8 cellular contexts compared by ENCODE assay signal in the genomic region with DNA sequence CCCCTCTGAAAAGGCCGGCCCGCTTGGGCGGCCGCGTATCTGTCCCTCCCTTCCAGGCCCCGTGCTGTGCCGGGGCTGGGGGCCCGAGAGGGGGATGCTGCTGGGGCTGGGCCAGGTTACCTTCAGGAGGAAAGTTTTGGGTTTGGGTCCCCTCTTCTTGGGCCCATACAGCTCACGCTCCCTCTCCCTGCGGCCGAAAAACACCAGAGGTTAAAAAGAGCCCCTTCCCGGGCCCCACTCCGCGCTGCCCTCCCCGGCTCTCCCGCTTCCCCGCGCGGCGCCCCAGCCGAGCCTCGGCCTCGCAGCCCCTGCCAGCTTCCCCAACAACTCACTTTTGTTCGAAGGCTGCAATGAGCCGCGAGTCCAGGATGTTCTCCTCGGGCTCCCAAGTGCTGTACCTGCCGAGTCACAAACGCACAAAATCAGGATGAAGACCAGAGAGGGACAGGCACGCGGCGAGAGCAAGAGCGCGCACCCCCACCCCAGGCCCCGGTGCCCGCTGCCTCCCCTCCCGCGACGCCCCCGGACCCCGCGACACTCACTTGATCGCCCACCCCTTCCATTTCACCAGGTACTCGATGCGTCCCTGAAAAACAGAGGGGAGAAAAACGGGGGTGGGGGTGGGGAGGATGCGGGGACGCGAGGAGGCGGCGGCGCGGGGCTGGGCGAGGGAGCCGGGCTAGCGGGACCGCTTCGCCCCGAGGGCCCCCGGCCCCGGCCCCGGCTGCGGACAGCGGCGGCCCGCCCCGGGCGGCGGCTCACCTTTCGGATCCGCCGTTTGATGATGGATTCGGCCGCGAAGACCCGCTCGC. TPM values are rescaled to one million over a fixed set of nuclear protein-coding genes. Genes with fewer than 3 reads are reported as not detected.
A peak's percentile ranks its signal among the peaks of the same experiment; 100 is the strongest.
DNase-seq lines count a peak whose midpoint lies in the region; ATAC-seq lines count a peak whose summit lies in the region.

No MANE protein-coding gene starts in this region.

- H3K27ac ChIP-seq in temporal lobe (ENCODE audit: low read depth, low read length): peak overlapping the region; percentile 68

- in situ Hi-C loops in G401 (cut with HindIII; ENCODE audit: low sequenced_read_pairs): no loop called here

- H3K4me1 Mint-ChIP-seq in T-helper 2 cell treated with Interferon-gamma antibody and Interleukin-4, amounts not matched to agents 5 μg/mL and 100 μg/mL, for 36 hours (ENCODE audit: low read depth): peaks cover 38% of the 10 kb centered on the region
- H3K4me1 Mint-ChIP-seq in dendritic cell treated with granulocyte-macrophage colony-stimulating factor and Interleukin-4, amounts not matched to agents 40 ng/mL and 50 ng/mL, for 4 days (ENCODE audit: low read depth): peaks cover 51% of the 10 kb centered on the region

- H3K27ac Mint-ChIP-seq in T-helper 2 cell treated with Interferon-gamma antibody and Interleukin-4, amounts not matched to agents 5 μg/mL and 100 μg/mL, for 36 hours: peak overlapping the region; percentile 85
- peak overlapping the region; percentile 98 for H3K27ac Mint-ChIP-seq in dendritic cell treated with granulocyte-macrophage colony-stimulating factor and Interleukin-4, amounts not matched to agents 40 ng/mL and 50 ng/mL, for 4 days

- H3K9me3 Mint-ChIP-seq in T-helper 2 cell treated with Interferon-gamma antibody and Interleukin-4, amounts not matched to agents 5 μg/mL and 100 μg/mL, for 36 hours: no peaks in the 10 kb centered on the region
- H3K9me3 Mint-ChIP-seq in dendritic cell treated with granulocyte-macrophage colony-stimulating factor and Interleukin-4, amounts not matched to agents 40 ng/mL and 50 ng/mL, for 4 days: no peaks in the 10 kb centered on the region

- peaks cover 33% of the 10 kb centered on the region for H3K27me3 Mint-ChIP-seq in T-helper 2 cell treated with Interferon-gamma antibody and Interleukin-4, amounts not matched to agents 5 μg/mL and 100 μg/mL, for 36 hours (ENCODE audit: low read depth)
- H3K27me3 Mint-ChIP-seq in dendritic cell treated with granulocyte-macrophage colony-stimulating factor and Interleukin-4, amounts not matched to agents 40 ng/mL and 50 ng/mL, for 4 days: peaks cover 19% of the 10 kb centered on the region

- DNase-seq in G401 (ENCODE audit: low spot score): peak; percentile 38
- peak; percentile 32 for DNase-seq in T-helper 2 cell treated with Interferon-gamma antibody and Interleukin-4, amounts not matched to agents 5 μg/mL and 100 μg/mL, for 36 hours (ENCODE audit: low spot score)
- DNase-seq in medulla oblongata (ENCODE audit: extremely low spot score): peak; percentile 28
- no peak for DNase-seq in NCI-H1436 (lab: John Stamatoyannopoulos, UW)

- intact Hi-C loops in dendritic cell treated with granulocyte-macrophage colony-stimulating factor and Interleukin-4, amounts not matched to agents 40 ng/mL and 50 ng/mL, for 4 days (cut with micrococcal nuclease): loop anchor here (2.0 to 10.0 kb wide), 4 partner anchors 56 to 433 kb away; no protein-coding TSS in a partner anchor

- H3K36me3 Mint-ChIP-seq in T-helper 2 cell treated with Interferon-gamma antibody and Interleukin-4, amounts not matched to agents 5 μg/mL and 100 μg/mL, for 36 hours (ENCODE audit: low read depth): peaks cover 15% of the 10 kb centered on the region
- peaks cover 61% of the 10 kb centered on the region for H3K36me3 Mint-ChIP-seq in dendritic cell treated with granulocyte-macrophage colony-stimulating factor and Interleukin-4, amounts not matched to agents 40 ng/mL and 50 ng/mL, for 4 days (ENCODE audit: low read depth)

- ATAC-seq in HG02642 (IDR thresholded peaks at IDR 0.05; ENCODE audit: poor library complexity, unreplicated experiment) (peak; percentile 36), HG03565 (IDR thresholded peaks at IDR 0.05; ENCODE audit: unreplicated experiment) (no peak)

- H3K4me3 Mint-ChIP-seq in T-helper 2 cell treated with Interferon-gamma antibody and Interleukin-4, amounts not matched to agents 5 μg/mL and 100 μg/mL, for 36 hours: peak overlapping the region; percentile 91
- peak overlapping the region; percentile 94 for H3K4me3 Mint-ChIP-seq in dendritic cell treated with granulocyte-macrophage colony-stimulating factor and Interleukin-4, amounts not matched to agents 40 ng/mL and 50 ng/mL, for 4 days

RNA-seq across cellular contexts. Expression of a gene that starts 0.5 kb away (rescaled TPM):
- 16.4 and 25.6 TPM in 2 replicates for total RNA-seq in G401 (2014; rRNA removed; shearing (Covaris generic))
- 21.9 TPM for total RNA-seq in temporal lobe

RNA-seq across cellular contexts. Expression of a gene that starts 27.7 kb away (rescaled TPM):
- 5.6 and 8.8 TPM in 2 replicates for total RNA-seq in G401 (2014; rRNA removed; shearing (Covaris generic))
- total RNA-seq in temporal lobe: 20.9 TPM
